In the genomic region with DNA sequence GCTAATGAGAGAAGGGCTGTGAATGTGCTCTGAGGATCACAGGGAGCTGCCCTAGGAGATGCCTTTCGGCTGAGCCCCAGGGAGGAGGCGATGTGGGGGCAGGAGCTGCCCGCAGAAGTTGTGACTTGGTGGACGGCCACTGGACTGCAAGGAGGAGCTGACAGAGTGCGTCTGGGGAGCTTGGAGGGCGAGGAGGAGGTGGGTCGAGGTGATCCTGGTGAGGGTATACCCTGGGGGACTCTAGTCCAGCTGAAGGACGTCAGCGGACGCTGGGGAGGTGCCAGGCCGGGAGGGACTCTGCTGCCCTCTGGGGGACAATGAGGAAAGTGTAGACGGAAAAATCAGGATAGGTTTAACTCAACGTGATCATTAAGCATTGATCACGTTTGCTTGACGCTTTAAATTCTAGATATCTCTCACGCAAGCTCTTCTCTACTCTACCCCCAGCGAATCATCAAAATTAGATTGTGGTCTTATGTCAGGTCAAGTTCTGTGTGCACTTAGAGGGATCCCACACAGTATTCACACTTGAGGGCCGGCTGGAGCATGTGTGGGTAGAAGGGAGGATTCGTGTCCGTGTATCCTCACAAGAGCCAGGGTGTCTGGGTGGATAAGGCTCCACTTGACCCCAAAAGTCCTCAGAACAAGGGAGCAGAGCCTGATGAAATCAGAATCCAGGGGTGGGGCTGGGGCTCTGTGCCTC, we compare ENCODE assay signal across 8 cellular contexts. TPM values are rescaled to one million over a fixed set of nuclear protein-coding genes. Genes with fewer than 3 reads are reported as not detected.
DNase-seq lines count a peak whose midpoint lies in the region; ATAC-seq and TF ChIP-seq lines count a peak whose summit lies in the region.

No MANE protein-coding gene starts in this region.

- no peaks in the 10 kb centered on the region for H3K9me1 ChIP-seq in IMR-90 (ENCODE audit: insufficient read depth, low read length)

- no peak overlapping the region for H4K91ac ChIP-seq in IMR-90 (ENCODE audit: insufficient read depth, low read depth, low read length)

- no peak overlapping the region for H3K18ac ChIP-seq in IMR-90 (ENCODE audit: low read depth, low read length)

- no peak for TF ChIP-seq EP300 in gastroesophageal sphincter (IDR thresholded peaks at IDR 0.05)

- H3K4me1 ChIP-seq in IMR-90 (ENCODE audit: control insufficient read depth, insufficient read depth, low read length) (no peaks in the 10 kb centered on the region), left lung (no peaks in the 10 kb centered on the region), gastroesophageal sphincter (no peaks in the 10 kb centered on the region)

- in situ Hi-C loops in IMR-90 (cut with MboI; ENCODE audit: low sequenced_read_pairs): no loop called here

- no peak overlapping the region for H3K4ac ChIP-seq in IMR-90 (ENCODE audit: low read depth, low read length)

- CTCF ChIA-PET in IMR-90 (lab: Yijun Ruan, JAX): no interaction called here

- H3K36me3 ChIP-seq in IMR-90 (ENCODE audit: control insufficient read depth, insufficient read depth, low read length): no peaks in the 10 kb centered on the region
- no peaks in the 10 kb centered on the region for H3K36me3 ChIP-seq in left lung
- H3K36me3 ChIP-seq in gastroesophageal sphincter: no peaks in the 10 kb centered on the region

- no peak overlapping the region for H2AK5ac ChIP-seq in IMR-90 (ENCODE audit: low read depth, low read length)

- no peak overlapping the region for H4K5ac ChIP-seq in IMR-90 (ENCODE audit: low read depth, low read length)

- H3K27ac ChIP-seq in IMR-90 (ENCODE audit: insufficient read depth, low read length) (no peak overlapping the region), left lung (no peak overlapping the region), gastroesophageal sphincter (no peak overlapping the region)

- no peak overlapping the region for H3K9ac ChIP-seq in IMR-90 (ENCODE audit: low read depth, low read length)

- H2BK120ac ChIP-seq in IMR-90 (ENCODE audit: low read depth, low read length): no peak overlapping the region

- no peak overlapping the region for H3K56ac ChIP-seq in IMR-90 (ENCODE audit: extremely low read depth, insufficient read depth, low read length)

- TF ChIP-seq POLR2A in IMR-90 (IDR thresholded peaks at IDR 0.05; ENCODE audit: low read depth, low read length) (no peak), gastroesophageal sphincter (IDR thresholded peaks at IDR 0.05) (no peak)

- H3K14ac ChIP-seq in IMR-90 (replicated peaks; ENCODE audit: low read depth, low read length): no peak overlapping the region

- H3K27me3 ChIP-seq in IMR-90 (ENCODE audit: control insufficient read depth, insufficient read depth, low read length): no peaks in the 10 kb centered on the region
- peaks cover 0 to 51% of the 10 kb centered on the region in 2 donors for H3K27me3 ChIP-seq in left lung
- peaks cover 61% of the 10 kb centered on the region for H3K27me3 ChIP-seq in gastroesophageal sphincter

- TF ChIP-seq CTCF in IMR-90 (conservative IDR thresholded peaks at IDR 0.05; ENCODE audit: low read depth, low read length): peak; percentile 48
- TF ChIP-seq CTCF in left lung (IDR thresholded peaks at IDR 0.05): peak; percentile 51 to 54
- TF ChIP-seq CTCF in gastroesophageal sphincter (IDR thresholded peaks at IDR 0.05): peak in 1 of 4 experiments; percentile 14

- DNase-seq in NCI-H1105 (lab: John Stamatoyannopoulos, UW): peak; percentile 5
- no peak for DNase-seq in NCI-H1105 treated with DMSO at 0.1 percent for 48 hours (lab: John Stamatoyannopoulos, UW)
- DNase-seq in IMR-90: no peak
- peak; percentile 33 to 46 for DNase-seq in activated CD4-positive, alpha-beta T cell treated with anti-CD3 and anti-CD28 coated beads, Interleukin-2, amount 50 U/mL, for 48 hours
- DNase-seq in left lung: no peak
- DNase-seq in superior temporal gyrus (ENCODE audit: extremely low spot score): no peak
- no peak for DNase-seq in cerebellar cortex (ENCODE audit: low spot score)

- no peak overlapping the region for H4K8ac ChIP-seq in IMR-90 (ENCODE audit: low read depth in 2 of 2, low read length in 2 of 2)

- TF ChIP-seq RAD21 in IMR-90 (IDR thresholded peaks at IDR 0.05; ENCODE audit: low read length): peak; percentile 4; the same call in 1 of the 2 replicates

- intact Hi-C loops in IMR-90 (cut with micrococcal nuclease): loop anchor here (2.0 kb wide), 1 partner anchor 49 kb away; no protein-coding TSS in a partner anchor
- intact Hi-C loops in left lung (cut with DNase I): no loop called here

- dilution Hi-C loops in IMR-90 (cut with HindIII; ENCODE audit: low sequenced_read_pairs, unreplicated experiment): no loop called here

- H3K4me3 ChIP-seq in IMR-90 (ENCODE audit: insufficient read depth, low read depth, low read length): no peak overlapping the region
- no peak overlapping the region for H3K4me3 ChIP-seq in left lung
- H3K4me3 ChIP-seq in gastroesophageal sphincter: no peak overlapping the region

- BruUV-seq in IMR-90 (replicated peaks; lab: Mats Ljungman, UMichigan): no TSS peak

- POLR2A ChIA-PET in IMR-90 (lab: Charles Lee; ENCODE audit: unreplicated experiment): no interaction called here

- no peak overlapping the region; the same call in 1 of the 2 replicates for H3K4me2 ChIP-seq in IMR-90 (ENCODE audit: low read depth, low read length)

- no peak overlapping the region for H3K23ac ChIP-seq in IMR-90 (ENCODE audit: low read depth, low read length)

- H2AK9ac ChIP-seq in IMR-90 (replicated peaks; ENCODE audit: low read depth, low read length, poor library complexity): no peak overlapping the region

- ATAC-seq in IMR-90 (ENCODE audit: low read depth) (peak; percentile 53; the same call in 1 of the 2 replicates), left lung (peak; percentile 82), gastroesophageal sphincter (no peak)

- H2BK20ac ChIP-seq in IMR-90 (ENCODE audit: low read depth, low read length): no peak overlapping the region

- no peak overlapping the region for H2AFZ ChIP-seq in IMR-90 (replicated peaks; ENCODE audit: low read length, poor library complexity)

- WGBS in IMR-90 (ENCODE audit: extremely low coverage in 2 of 2, insufficient read length in 1 of 2), 2 experiments: 70% methylated on average over 2 of the region's 20 CpGs; no CpG with 5 or more reads in 1 of the 2 experiments
- 20 to 35% methylated on average over 9 to 20 of the region's 20 CpGs for WGBS in gastroesophageal sphincter (ENCODE audit: low coverage in 1 of 2), 2 donors

- H3K79me1 ChIP-seq in IMR-90 (ENCODE audit: low read depth in 1 of 2, low read length in 2 of 2): no peaks in the 10 kb centered on the region

- H2BK15ac ChIP-seq in IMR-90 (ENCODE audit: low read depth, low read length): no peak overlapping the region

- H4K20me1 ChIP-seq in IMR-90 (ENCODE audit: insufficient read depth, low read length): no peaks in the 10 kb centered on the region

- H2BK5ac ChIP-seq in IMR-90 (ENCODE audit: low read depth, low read length, poor library complexity, severe bottlenecking): no peak overlapping the region

- H3K9me3 ChIP-seq in IMR-90 (ENCODE audit: control insufficient read depth, insufficient read depth, low read length) (no peaks in the 10 kb centered on the region), left lung (peaks cover 0 to 10% of the 10 kb centered on the region in 2 donors), gastroesophageal sphincter (peaks cover 0 to 33% (median 0%) of the 10 kb centered on the region in 3 donors)

TF ChIP-seq in IMR-90, 13 proteins besides CTCF, POLR2A, EP300 and RAD21:
- TF ChIP-seq SMC3 (IDR thresholded peaks at IDR 0.05; ENCODE audit: low read depth, low read length): 0 out of 2 replicates have a peak, but pooled peaks have one; percentile 11
- TF ChIP-seq, protein P1, sequence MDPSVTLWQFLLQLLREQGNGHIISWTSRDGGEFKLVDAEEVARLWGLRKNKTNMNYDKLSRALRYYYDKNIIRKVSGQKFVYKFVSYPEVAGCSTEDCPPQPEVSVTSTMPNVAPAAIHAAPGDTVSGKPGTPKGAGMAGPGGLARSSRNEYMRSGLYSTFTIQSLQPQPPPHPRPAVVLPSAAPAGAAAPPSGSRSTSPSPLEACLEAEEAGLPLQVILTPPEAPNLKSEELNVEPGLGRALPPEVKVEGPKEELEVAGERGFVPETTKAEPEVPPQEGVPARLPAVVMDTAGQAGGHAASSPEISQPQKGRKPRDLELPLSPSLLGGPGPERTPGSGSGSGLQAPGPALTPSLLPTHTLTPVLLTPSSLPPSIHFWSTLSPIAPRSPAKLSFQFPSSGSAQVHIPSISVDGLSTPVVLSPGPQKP (IDR thresholded peaks at IDR 0.05; ENCODE audit: borderline replicate concordance, low read depth, low read length): no peak

RNA-seq across cellular contexts. Expression of a gene that starts 3.3 kb away (rescaled TPM):
- total RNA-seq in IMR-90 (2012; rRNA removed) (not detected in 2 replicates), left lung (under 1 TPM; 0.18 to 0.44 TPM), gastroesophageal sphincter (1 to 10 TPM in 1 of 4 donors, under 1 TPM in 1, not detected in 2; 0.96 to 5.6 TPM)
- polyA plus RNA-seq in IMR-90 (2012; rRNA removed): not detected in 2 replicates
- polyA plus RNA-seq in IMR-90 (2012; cell fraction: cytosol; rRNA removed): not detected in 2 replicates
- polyA plus RNA-seq in IMR-90 (2012; cell fraction: nucleus; rRNA removed; ENCODE audit: low replicate concordance): not detected in 2 replicates

RNA-seq across cellular contexts. Expression of a gene that starts 17.0 kb away (rescaled TPM):
- not detected in 2 replicates for total RNA-seq in IMR-90 (2012; rRNA removed)
- not detected in 2 replicates for polyA plus RNA-seq in IMR-90 (2012; rRNA removed)
- polyA plus RNA-seq in IMR-90 (2012; cell fraction: cytosol; rRNA removed): not detected in 2 replicates
- not detected in 2 replicates for polyA plus RNA-seq in IMR-90 (2012; cell fraction: nucleus; rRNA removed; ENCODE audit: low replicate concordance)
- total RNA-seq in left lung: 10 to 100 TPM; 21.2 to 31.1 TPM
- total RNA-seq in gastroesophageal sphincter: 10 to 100 TPM in 1 of 4 donors, under 1 TPM in 2, not detected in 1; 0.31 to 13.9 (median 0.31) TPM

Comparison
In these comparisons a context has a peak if more than half of its experiments do, and no peak if none do; other contexts are left out.
1. DNase-seq: peak in NCI-H1105 (single experiment) and activated CD4-positive, alpha-beta T cell treated with anti-CD3 and anti-CD28 coated beads, Interleukin-2, amount 50 U/mL, for 48 hours (2 of 2); none in NCI-H1105 treated with DMSO at 0.1 percent for 48 hours (single experiment), IMR-90 (single experiment), left lung (0 of 2), superior temporal gyrus (single experiment) and cerebellar cortex (single experiment).